19 cellular contexts compared by ENCODE assay signal in the genomic region with DNA sequence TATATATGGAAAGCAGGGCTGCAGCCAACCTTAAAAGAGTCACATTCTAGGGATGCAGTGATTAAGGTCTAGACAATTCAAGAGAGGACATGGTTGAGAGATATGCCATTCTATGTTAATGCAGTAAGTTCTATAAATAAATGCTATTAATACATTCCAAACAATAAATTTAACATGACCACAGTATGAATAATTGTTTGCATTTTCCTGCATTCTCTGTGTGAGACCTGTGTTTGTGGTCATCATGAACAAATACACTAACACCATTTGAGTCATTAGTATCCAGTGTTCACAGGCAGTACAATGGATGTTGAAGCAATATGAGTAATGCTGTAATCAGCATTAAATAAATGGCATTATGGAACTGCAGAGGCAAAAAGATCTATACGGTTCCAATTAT. TPM values are rescaled to one million over a fixed set of nuclear protein-coding genes. Genes with fewer than 3 reads are reported as not detected.
A peak's percentile ranks its signal among the peaks of the same experiment; 100 is the strongest.
DNase-seq lines count a peak whose midpoint lies in the region; FAIRE-seq and TF ChIP-seq lines count a peak whose summit lies in the region.
"Had no signal": no experiment of that assay in that cellular context is flagged by ENCODE, and none has a peak within 500 bp of the region (broad histone marks: within the 10 kb centered on the region; RNA-seq: fewer than 3 reads in every experiment).

No MANE protein-coding gene starts in this region.

- H3K4me1 Mint-ChIP-seq in glutamatergic neuron (ENCODE audit: low read depth, unreplicated experiment) = peaks cover 2% of the 10 kb centered on the region

- peaks cover 5% of the 10 kb centered on the region for H3K27me3 Mint-ChIP-seq in glutamatergic neuron (ENCODE audit: unreplicated experiment)

- TF ChIP-seq CTCF in bronchial epithelial cell (IDR thresholded peaks at IDR 0.05; ENCODE audit: insufficient read depth, low read length, severe bottlenecking) = no peak
- no peak for TF ChIP-seq CTCF in glutamatergic neuron (IDR thresholded peaks at IDR 0.05; ENCODE audit: partially characterized antibody, unreplicated experiment)
- TF ChIP-seq CTCF in BE2C (IDR thresholded peaks at IDR 0.05; ENCODE audit: low read depth, low read length) = no peak

- no peaks in the 10 kb centered on the region for H3K9me3 Mint-ChIP-seq in glutamatergic neuron (ENCODE audit: unreplicated experiment)
- H3K9me3 Mint-ChIP-seq: natural killer cell had no signal

- no peaks in the 10 kb centered on the region for H3K36me3 ChIP-seq in bronchial epithelial cell (ENCODE audit: control insufficient read depth, insufficient read depth, low read length)
- H3K36me3 ChIP-seq in BE2C = no peaks in the 10 kb centered on the region
- H3K36me3 ChIP-seq: HAP-1, tibial artery had no signal

- DNase-seq in EH (ENCODE audit: low read depth) = peak; percentile 90
- DNase-seq in NCI-H146 (lab: John Stamatoyannopoulos, UW) = peak; percentile 43
- DNase-seq in bronchial epithelial cell (ENCODE audit: low read depth) = peak; percentile 99
- DNase-seq in kidney glomerular epithelial cell (lab: John Stamatoyannopoulos, UW) = peak; percentile 72
- DNase-seq in glutamatergic neuron = no peak
- no peak for DNase-seq in BE2C
- DNase-seq in NCI-H2107 (lab: John Stamatoyannopoulos, UW) = no peak
- no peak for DNase-seq in activated T-cell treated with anti-CD3 and anti-CD28 coated beads, Interleukin-2, amount 50 U/mL, for 48 hours
- DNase-seq: effector memory CD8-positive, alpha-beta T cell; natural killer cell; NCI-H1436 treated with DMSO at 0.1 percent for 48 hours; stimulated activated naive B cell treated with anti-CD40 and anti-IgM and Interleukin-4, amounts not matched to agents 10 μg/mL and 1 μg/mL and 100 μg/mL, for 72 hours; tibial artery had no signal

- no peak overlapping the region for H3K4me3 Mint-ChIP-seq in glutamatergic neuron (ENCODE audit: unreplicated experiment)
- H3K4me3 Mint-ChIP-seq: activated T-helper 17 cell treated with anti-CD3 and anti-CD28 coated beads, Interleukin-2, amount 50 U/mL, for 72 hours; CD14-positive monocyte; effector memory CD8-positive, alpha-beta T cell; natural killer cell; stimulated activated naive B cell treated with anti-CD40 and anti-IgM and Interleukin-4, amounts not matched to agents 10 μg/mL and 1 μg/mL and 100 μg/mL, for 72 hours; WTC11 had no signal

- no peak overlapping the region for H3K27ac Mint-ChIP-seq in glutamatergic neuron (ENCODE audit: unreplicated experiment)
- H3K27ac Mint-ChIP-seq: activated T-helper 17 cell treated with anti-CD3 and anti-CD28 coated beads, Interleukin-2, amount 50 U/mL, for 72 hours; CD14-positive monocyte; effector memory CD8-positive, alpha-beta T cell; natural killer cell; stimulated activated naive B cell treated with anti-CD40 and anti-IgM and Interleukin-4, amounts not matched to agents 10 μg/mL and 1 μg/mL and 100 μg/mL, for 72 hours; WTC11 had no signal

- no peaks in the 10 kb centered on the region for H3K4me1 ChIP-seq in BE2C
- H3K4me1 ChIP-seq: HAP-1 had no signal

- no peak for FAIRE-seq in bronchial epithelial cell (lab: Jason Lieb, UNC)

- H3K27me3 ChIP-seq in bronchial epithelial cell (ENCODE audit: control insufficient read depth, insufficient read depth, low read length) = no peaks in the 10 kb centered on the region
- H3K27me3 ChIP-seq in BE2C = no peaks in the 10 kb centered on the region
- H3K27me3 ChIP-seq: tibial artery had no signal

- H3K4me3 ChIP-seq in bronchial epithelial cell (ENCODE audit: low read depth, low read length) (no peak overlapping the region), BE2C (ENCODE audit: low read depth, low read length) (no peak overlapping the region)
- H3K4me3 ChIP-seq: HAP-1, lung, tibial artery had no signal

- no peaks in the 10 kb centered on the region for H3K36me3 Mint-ChIP-seq in glutamatergic neuron (ENCODE audit: unreplicated experiment)
- H3K36me3 Mint-ChIP-seq: CD14-positive monocyte, natural killer cell, WTC11 had no signal

- no peaks in the 10 kb centered on the region for H3K9me3 ChIP-seq in BE2C
- H3K9me3 ChIP-seq: HAP-1, tibial artery had no signal

RNA-seq across cellular contexts. Expression of gene ZRANB2, which starts 5.5 kb away (rescaled TPM):
- 30.8 and 45.1 TPM in 2 replicates for total RNA-seq in bronchial epithelial cell
- 81.0 TPM for total RNA-seq in glutamatergic neuron (ENCODE audit: unreplicated experiment)
- polyA plus RNA-seq in BE2C (2012; ENCODE audit: insufficient read depth, insufficient read length, low read depth) = 23.0 TPM

RNA-seq across cellular contexts. Expression of gene PTGER3, which starts 38.7 kb away (rescaled TPM):
- total RNA-seq in bronchial epithelial cell (under 0.01 TPM in 2 replicates), glutamatergic neuron (ENCODE audit: unreplicated experiment) (0.29 TPM)
- 6.9 TPM for polyA plus RNA-seq in BE2C (2012; ENCODE audit: insufficient read depth, insufficient read length, low read depth)
- total RNA-seq: activated CD8-positive, alpha-beta memory T cell treated with anti-CD3 and anti-CD28 coated beads for 36 hours; activated T-helper 17 cell treated with anti-CD3 and anti-CD28 coated beads, Interleukin-2, amount 50 U/mL, for 72 hours had no signal

Comparison
In these comparisons a context has a peak if more than half of its experiments do, and no peak if none do; other contexts are left out.
1. DNase-seq: peak in EH (single experiment), NCI-H146 (single experiment), bronchial epithelial cell (single experiment) and kidney glomerular epithelial cell (single experiment); none in glutamatergic neuron (single experiment), BE2C (single experiment), NCI-H2107 (single experiment) and activated T-cell treated with anti-CD3 and anti-CD28 coated beads, Interleukin-2, amount 50 U/mL, for 48 hours (0 of 2).